1 cellular context compared by ENCODE assay signal in genomic region chr17:82050152-82050760, GRCh38.
TF ChIP-seq lines count a peak whose summit lies in the region.

No MANE protein-coding gene starts in this region.

TF ChIP-seq in HCT116, 20 proteins besides CTCF, POLR2A, EP300 and RAD21:
- no peak for TF ChIP-seq TCF7L2 (IDR thresholded peaks at IDR 0.05; ENCODE audit: borderline replicate concordance, extremely low read depth, insufficient read depth, insufficient read length)
- TF ChIP-seq SP1 (IDR thresholded peaks at IDR 0.05; ENCODE audit: low read depth), result no peak
- TF ChIP-seq ZNF274 (IDR thresholded peaks at IDR 0.05; ENCODE audit: low read depth, low read length), result no peak
- TF ChIP-seq ZFX (IDR thresholded peaks at IDR 0.05), result no peak
